1 cellular context compared by ENCODE assay signal in genomic region chr18:3247243-3248061, GRCh38.
TF ChIP-seq lines count a peak whose summit lies in the region.

TSS of gene MYL12A (plus strand) at chr18:3247801. CDS start at chr18:3253248, 5,447 bp downstream.

TF ChIP-seq in WTC11, 78 proteins besides CTCF, POLR2A, EP300 and RAD21 (continued from another document):
- TF ChIP-seq GTF2I (CRISPR knock-in tag; conservative IDR thresholded peaks at IDR 0.05) (no peak; the same call in 1 of the 2 replicates), CREB1 (CRISPR knock-in tag; IDR thresholded peaks at IDR 0.05) (no peak), SMAD3 (CRISPR knock-in tag; IDR thresholded peaks at IDR 0.05; ENCODE audit: borderline replicate concordance) (no peak), MLX (CRISPR knock-in tag; IDR thresholded peaks at IDR 0.05) (no peak), ZNF219 (CRISPR knock-in tag; IDR thresholded peaks at IDR 0.05; ENCODE audit: borderline replicate concordance) (no peak), IRF1 (CRISPR knock-in tag; IDR thresholded peaks at IDR 0.05) (no peak), ZNF396 (CRISPR knock-in tag; IDR thresholded peaks at IDR 0.05; ENCODE audit: borderline replicate concordance) (no peak), ZNF263 (CRISPR knock-in tag; IDR thresholded peaks at IDR 0.05; ENCODE audit: low read depth) (no peak), SOX15 (CRISPR knock-in tag; IDR thresholded peaks at IDR 0.05) (no peak), IRF2 (CRISPR knock-in tag; IDR thresholded peaks at IDR 0.05; ENCODE audit: borderline replicate concordance, low read depth) (no peak), ATF1 (CRISPR knock-in tag; IDR thresholded peaks at IDR 0.05) (no peak), USF2 (CRISPR knock-in tag; IDR thresholded peaks at IDR 0.05) (peak; percentile 98), FOXK1 (CRISPR knock-in tag; IDR thresholded peaks at IDR 0.05) (peak; percentile 50)
